Comparison of ENCODE assay signal across 8 cellular contexts in the genomic region with DNA sequence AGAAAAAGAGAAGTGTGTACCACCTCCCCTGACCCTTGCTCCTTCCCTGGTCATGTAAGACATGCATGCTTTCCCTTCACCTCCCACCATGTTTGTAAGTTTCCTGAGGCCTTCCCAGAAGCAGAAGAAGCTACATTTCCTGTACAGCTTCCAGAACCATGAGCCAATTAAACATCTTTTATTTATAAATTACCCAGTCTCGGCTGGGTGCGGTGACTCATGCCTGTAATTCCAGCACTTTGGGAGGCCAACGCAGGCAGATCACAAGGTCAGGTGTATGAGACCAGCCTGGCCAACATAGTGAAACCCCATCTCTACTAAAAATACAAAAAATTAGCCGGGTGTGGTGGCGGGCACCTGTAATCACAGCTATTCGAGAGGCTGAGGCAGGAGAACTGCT. TPM values are rescaled to one million over a fixed set of nuclear protein-coding genes. Genes with fewer than 3 reads are reported as not detected.
DNase-seq lines count a peak whose midpoint lies in the region; TF ChIP-seq lines count a peak whose summit lies in the region.
"Not testable (repeated sequence)": the region's sequence is repeated elsewhere in the genome, so short reads cannot be mapped to it uniquely, and the experiment has no call there.

No MANE protein-coding gene starts in this region.

- H3K9me3 Mint-ChIP-seq in MCF 10A (ENCODE audit: unreplicated experiment): peaks cover 15% of the 10 kb centered on the region

- peaks cover 68% of the 10 kb centered on the region for H3K36me3 Mint-ChIP-seq in MCF 10A (ENCODE audit: insufficient read depth, unreplicated experiment)

- TF ChIP-seq POLR2A in adrenal gland (IDR thresholded peaks at IDR 0.05): not testable (repeated sequence)

- CTCF ChIA-PET in MCF 10A (lab: Yijun Ruan, JAX): interaction anchor here (0.6 to 2.5 kb wide), 4 partner anchors 8 to 286 kb away, joined by 3 to 20 read pairs (median 8); no protein-coding TSS in a partner anchor

- not testable (repeated sequence) for TF ChIP-seq CTCF in adrenal gland (IDR thresholded peaks at IDR 0.05); MCF 10A (IDR thresholded peaks at IDR 0.05; ENCODE audit: unreplicated experiment); foreskin fibroblast (IDR thresholded peaks at IDR 0.05; ENCODE audit: low read depth, low read length)

- not testable (repeated sequence) for H3K27me3 Mint-ChIP-seq in MCF 10A (ENCODE audit: insufficient read depth, unreplicated experiment)

- H3K4me3 Mint-ChIP-seq in MCF 10A (ENCODE audit: unreplicated experiment): not testable (repeated sequence)

- H3K9me3 ChIP-seq in adrenal gland (replicated peaks in 1 of 3): not testable (repeated sequence)

- not testable (repeated sequence) for BruUV-seq in MCF 10A (replicated peaks; lab: Mats Ljungman, UMichigan)

- peak overlapping the region; percentile 5 for H3K27ac Mint-ChIP-seq in MCF 10A (ENCODE audit: low read depth, unreplicated experiment)

- peak; percentile 35 for DNase-seq in A172 (ENCODE audit: low spot score)
- DNase-seq in EL: peak; percentile 26
- DNase-seq in HT1080 (ENCODE audit: low read depth): peak; percentile 46
- peak; percentile 45 for DNase-seq in RPMI7951 (ENCODE audit: low read depth)
- DNase-seq in adrenal gland: peak in 6 of 7 donors; percentile 56 to 75 (median 62)
- DNase-seq in MCF 10A (ENCODE audit: unreplicated experiment): peak; percentile 33
- peak; percentile 44 for DNase-seq in fibroblast of gingiva (ENCODE audit: low read depth)
- peak; percentile 12 to 24 for DNase-seq in foreskin fibroblast

- not testable (repeated sequence) for H3K36me3 ChIP-seq in adrenal gland (replicated peaks in 1 of 2)

- H3K4me1 Mint-ChIP-seq in MCF 10A (ENCODE audit: insufficient read depth, unreplicated experiment): peaks cover 24% of the 10 kb centered on the region

- H3K4me1 ChIP-seq in adrenal gland (replicated peaks in 1 of 2): peaks cover 4 to 12% of the 10 kb centered on the region in 2 donors

- H3K27me3 ChIP-seq in adrenal gland: not testable (repeated sequence)

- not testable (repeated sequence) for H3K4me3 ChIP-seq in adrenal gland; foreskin fibroblast (ENCODE audit: low read depth in 1 of 2, low read length in 2 of 2)

- WGBS in adrenal gland, 4 donors: 54 to 71% (median 61%) methylated on average over 6 of the region's 6 CpGs

- intact Hi-C loops in adrenal gland (cut with DNase I): loop anchor here in 1 of 2 donors (10.0 kb wide), 1 partner anchor 193 kb away; no protein-coding TSS in a partner anchor
- intact Hi-C loops in MCF 10A (cut with micrococcal nuclease): not testable (repeated sequence)

- POLR2A ChIA-PET in MCF 10A (lab: Yijun Ruan, JAX): interaction anchor here (0.6 to 4.6 kb wide), 7 partner anchors 11 to 356 kb away, joined by 3 to 26 read pairs (median 3); a partner anchor contains a TSS

- H3K27ac ChIP-seq in adrenal gland: peak overlapping the region in 1 of 5 donors; percentile 14

RNA-seq across cellular contexts. Expression of a gene that starts 30.9 kb away (rescaled TPM):
- 16.0 and 17.2 TPM in 2 replicates for total RNA-seq in A172 (2014; rRNA removed; shearing (Covaris generic))
- total RNA-seq in HT1080 (2014; rRNA removed; shearing (Covaris generic)): 26.6 and 29.9 TPM in 2 replicates
- polyA plus RNA-seq in HT1080 (2015; cell fraction: cytosol; rRNA removed): 31.7 TPM in 2 replicates
- 49.0 and 53.8 TPM in 2 replicates for polyA plus RNA-seq in HT1080 (2015; cell fraction: nucleus; rRNA removed)
- total RNA-seq in RPMI7951 (2014; rRNA removed; shearing (Covaris generic)): 17.7 and 24.9 TPM in 2 replicates
- total RNA-seq in adrenal gland (100 to 1,000 TPM in 1 of 8 donors, 10 to 100 TPM in 7; 30.4 to 236 (median 58.7) TPM), MCF 10A (2022) (55.6 and 60.2 TPM in 2 replicates)
- polyA plus RNA-seq in adrenal gland: 10 to 100 TPM; 14.4 to 58.9 (median 18.6) TPM
